11 cellular contexts compared by ENCODE assay signal in the genomic region with DNA sequence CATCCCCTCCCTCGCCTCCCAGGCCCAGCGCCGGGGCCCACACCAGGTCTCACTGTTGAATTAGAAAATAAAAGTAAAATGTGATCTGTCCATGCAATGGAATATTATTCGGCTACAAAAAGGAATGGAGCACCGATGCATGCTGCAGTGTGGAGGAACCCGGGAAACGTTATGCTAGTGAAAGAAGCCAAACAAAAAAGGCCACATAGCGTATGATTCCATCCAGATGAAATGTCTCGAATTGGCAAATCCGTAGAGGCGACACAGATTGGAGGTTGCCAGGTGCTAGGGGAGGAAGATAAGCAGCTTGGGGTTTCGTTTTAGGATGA. TPM values are rescaled to one million over a fixed set of nuclear protein-coding genes. Genes with fewer than 3 reads are reported as not detected.
A peak's percentile ranks its signal among the peaks of the same experiment; 100 is the strongest.
DNase-seq lines count a peak whose midpoint lies in the region; ATAC-seq and TF ChIP-seq lines count a peak whose summit lies in the region.
"Had no signal": no experiment of that assay in that cellular context is flagged by ENCODE, and none has a peak within 500 bp of the region (broad histone marks: within the 10 kb centered on the region; RNA-seq: fewer than 3 reads in every experiment).

No MANE protein-coding gene starts in this region.

- H3K4me1 ChIP-seq in ACC112 (ENCODE audit: control insufficient read depth, insufficient read depth, low read length, unreplicated experiment), result peaks cover 18% of the 10 kb centered on the region
- peaks cover 22% of the 10 kb centered on the region for H3K4me1 ChIP-seq in KMS-11 (ENCODE audit: low read depth, poor library complexity, severe bottlenecking)

- H3K27ac ChIP-seq in ACC112 (ENCODE audit: low read depth, low read length), result no peak overlapping the region
- H3K27ac ChIP-seq in KMS-11, result no peak overlapping the region

- no peaks in the 10 kb centered on the region for H3K9me3 Mint-ChIP-seq in chondrocyte (ENCODE audit: low read depth)
- H3K9me3 Mint-ChIP-seq in natural killer cell, result no peaks in the 10 kb centered on the region

- H3K4me2 ChIP-seq in KMS-11, result peak overlapping the region; percentile 57

- peaks cover 25% of the 10 kb centered on the region for H3K79me2 ChIP-seq in ACC112 (ENCODE audit: control insufficient read depth, insufficient read depth, low read length, unreplicated experiment)
- peaks cover 10% of the 10 kb centered on the region; the same call in 1 of the 2 replicates for H3K79me2 ChIP-seq in KMS-11 (ENCODE audit: insufficient read depth, low read depth)

- H3K36me3 Mint-ChIP-seq in chondrocyte (ENCODE audit: low read depth), result no peaks in the 10 kb centered on the region
- H3K36me3 Mint-ChIP-seq in natural killer cell, result no peaks in the 10 kb centered on the region

- H2AFZ ChIP-seq in ACC112 (ENCODE audit: low read length, unreplicated experiment), result peak overlapping the region; percentile 95
- peak overlapping the region; percentile 97 for H2AFZ ChIP-seq in KMS-11 (ENCODE audit: low read depth)

- H3K27ac Mint-ChIP-seq in chondrocyte (ENCODE audit: unreplicated experiment) (no peak overlapping the region), natural killer cell (peak overlapping the region; percentile 71 to 88)

- no peak for ATAC-seq in natural killer cell
- no peak for ATAC-seq in HG02798 (IDR thresholded peaks at IDR 0.05; ENCODE audit: poor library complexity, unreplicated experiment)

- no peaks in the 10 kb centered on the region for H4K20me1 ChIP-seq in KMS-11 (ENCODE audit: insufficient read depth)

- H3K27me3 ChIP-seq in ACC112 (ENCODE audit: insufficient read depth, low read length), result no peaks in the 10 kb centered on the region
- no peaks in the 10 kb centered on the region for H3K27me3 ChIP-seq in KMS-11 (ENCODE audit: insufficient read depth, low read depth)

- TF ChIP-seq CTCF in KMS-11 (conservative IDR thresholded peaks at IDR 0.05; ENCODE audit: low read depth, low read length) (no peak), chondrocyte (IDR thresholded peaks at IDR 0.05) (no peak), natural killer cell (IDR thresholded peaks at IDR 0.05) (no peak)

- H3K27me3 Mint-ChIP-seq in chondrocyte (ENCODE audit: low read depth), result no peaks in the 10 kb centered on the region
- H3K27me3 Mint-ChIP-seq in natural killer cell (ENCODE audit: low read depth in 2 of 2), result no peaks in the 10 kb centered on the region

- H3K36me3 ChIP-seq in ACC112 (ENCODE audit: insufficient read depth, low read length), result no peaks in the 10 kb centered on the region
- no peaks in the 10 kb centered on the region; the same call in 1 of the 2 replicates for H3K36me3 ChIP-seq in KMS-11 (ENCODE audit: insufficient read depth)

- H3K4me3 ChIP-seq in ACC112 (ENCODE audit: low read depth, low read length), result peak overlapping the region; percentile 90
- H3K4me3 ChIP-seq in KMS-11 (IDR thresholded peaks at IDR 0.05; ENCODE audit: insufficient read depth, low read depth, low read length), result no peak overlapping the region

- no peak overlapping the region for H3K9ac ChIP-seq in KMS-11

- intact Hi-C loops in natural killer cell (cut with micrococcal nuclease), result loop anchor here (5.0 to 10.0 kb wide), 4 partner anchors 52 to 505 kb away; a partner anchor contains a TSS

- H3K4me1 Mint-ChIP-seq in chondrocyte (ENCODE audit: low read depth) (peaks cover 33% of the 10 kb centered on the region), natural killer cell (peaks cover 35 to 38% of the 10 kb centered on the region in 2 donors)

- H3K4me3 Mint-ChIP-seq in chondrocyte (ENCODE audit: unreplicated experiment) (peak overlapping the region; percentile 66), natural killer cell (peak overlapping the region; percentile 86)

- no peak for DNase-seq in chondrocyte (ENCODE audit: low spot score)
- DNase-seq in natural killer cell, result no peak
- DNase-seq in NK-92 (lab: John Stamatoyannopoulos, UW; ENCODE audit: unreplicated experiment), result no peak
- DNase-seq in amniotic stem cell (lab: John Stamatoyannopoulos, UW), result no peak
- no peak for DNase-seq in NCI-H2029 (lab: John Stamatoyannopoulos, UW)
- DNase-seq: activated CD4-positive, alpha-beta T cell treated with anti-CD3 and anti-CD28 coated beads, Interleukin-2, amount 50 U/mL, for 1 hour; NCI-H146; stimulated activated CD4-positive, alpha-beta T cell treated with anti-CD3 and anti-CD28 coated beads, Interleukin-4, amount 100 ng/mL, for 24 hours had no signal

RNA-seq across cellular contexts. Expression of a gene that starts 1.0 kb away (rescaled TPM):
- 22.6 to 31.9 TPM (median 31.6 TPM) in 3 replicates for total RNA-seq in chondrocyte
- total RNA-seq in natural killer cell, result 10 to 100 TPM; 28.0 to 52.4 (median 38.3) TPM
